14 cellular contexts compared by ENCODE assay signal in the genomic region with DNA sequence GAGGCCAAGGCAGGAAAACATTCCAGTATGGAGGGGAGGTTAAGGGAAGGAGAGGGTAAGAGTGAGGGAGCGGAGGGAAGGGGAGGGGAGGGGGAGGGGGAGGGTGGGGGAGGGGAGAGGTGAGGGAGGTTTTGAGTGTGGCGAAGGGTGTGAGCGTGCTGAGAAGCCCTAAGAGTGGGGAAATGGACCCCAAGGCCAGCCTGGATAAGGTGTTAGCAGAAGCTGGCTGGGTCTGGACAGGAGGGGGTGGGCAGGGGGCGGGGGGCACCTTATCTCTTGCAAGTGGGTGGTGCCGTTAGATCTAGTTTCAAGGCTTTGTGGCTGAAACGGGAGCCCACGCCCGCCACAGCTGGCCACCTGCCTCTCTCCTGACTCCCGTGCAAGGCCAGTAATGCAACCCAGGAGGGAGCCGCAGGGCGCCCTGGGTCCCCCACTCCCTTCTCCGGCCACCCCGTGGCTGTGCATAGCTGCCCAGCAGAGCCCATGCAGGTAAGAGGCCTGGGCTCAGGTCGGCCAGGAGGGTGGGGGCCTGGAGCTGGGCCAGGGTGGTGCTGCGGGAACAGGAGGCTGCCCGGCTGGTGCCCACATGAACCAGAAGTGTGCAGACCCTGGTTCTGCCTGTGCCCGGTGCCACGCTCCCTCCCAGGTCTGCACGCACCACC. TPM values are rescaled to one million over a fixed set of nuclear protein-coding genes. Genes with fewer than 3 reads are reported as not detected.
A peak's percentile ranks its signal among the peaks of the same experiment; 100 is the strongest.
DNase-seq lines count a peak whose midpoint lies in the region; FAIRE-seq and TF ChIP-seq lines count a peak whose summit lies in the region.
"Had no signal": no experiment of that assay in that cellular context is flagged by ENCODE, and none has a peak within 500 bp of the region (broad histone marks: within the 10 kb centered on the region; RNA-seq: fewer than 3 reads in every experiment).

No MANE protein-coding gene starts in this region.

- no peaks in the 10 kb centered on the region for H3K9me3 ChIP-seq in H9 (ENCODE audit: control insufficient read depth, low read depth, low read length)
- H3K9me3 ChIP-seq in astrocyte (ENCODE audit: insufficient read depth, low read depth, low read length), result no peaks in the 10 kb centered on the region
- H3K9me3 ChIP-seq: lower lobe of right lung, prostate gland, SJSA1, tibial artery had no signal

- H3K4me3 Mint-ChIP-seq in H9, result peak overlapping the region in 1 of 2 experiments; percentile 73; a peak in 2 of 5 replicates
- H3K4me3 Mint-ChIP-seq in astrocyte (ENCODE audit: unreplicated experiment), result no peak overlapping the region
- H3K4me3 Mint-ChIP-seq in nephron, result peak overlapping the region; percentile 24 to 59 (median 44)

- peaks cover 2 to 3% of the 10 kb centered on the region in 2 experiments for H3K4me1 Mint-ChIP-seq in H9
- H3K4me1 Mint-ChIP-seq in astrocyte (ENCODE audit: low read depth, unreplicated experiment), result peaks cover 4% of the 10 kb centered on the region
- H3K4me1 Mint-ChIP-seq in nephron, result peaks cover 5% of the 10 kb centered on the region

- H2AK5ac ChIP-seq in H9 (ENCODE audit: insufficient read length, low read length), result no peak overlapping the region

- no peak overlapping the region for H3K14ac ChIP-seq in H9 (ENCODE audit: insufficient read depth, low read length)

- no peak overlapping the region for H4K5ac ChIP-seq in H9 (ENCODE audit: insufficient read length, low read depth, low read length)

- no peak overlapping the region for H3K4ac ChIP-seq in H9 (ENCODE audit: low read depth, low read length)

- no peak overlapping the region for H2BK120ac ChIP-seq in H9 (ENCODE audit: low read depth, low read length, poor library complexity, severe bottlenecking)

- H2AFZ ChIP-seq in H9 (ENCODE audit: low read length) (no peak overlapping the region), astrocyte (ENCODE audit: low read depth, low read length) (no peak overlapping the region)

- H2BK20ac ChIP-seq in H9 (ENCODE audit: low read depth, low read length, poor library complexity, severe bottlenecking), result no peak overlapping the region

- WGBS in H9 (ENCODE audit: extremely low coverage, insufficient read length, low lambda C conversion rate), result no CpG with 5 or more reads among the region's 19 CpGs

- H3K4me3 ChIP-seq in astrocyte (ENCODE audit: insufficient read depth, low read depth, low read length), result no peak overlapping the region
- H3K4me3 ChIP-seq: prostate gland, SJSA1, smooth muscle cell, tibial artery had no signal

- FAIRE-seq in astrocyte (lab: Jason Lieb, UNC), result no peak

- no peak overlapping the region for H2BK15ac ChIP-seq in H9 (ENCODE audit: low read depth, low read length)

- H4K91ac ChIP-seq in H9 (ENCODE audit: insufficient read length, low read depth, low read length), result no peak overlapping the region

- no peak overlapping the region for H4K8ac ChIP-seq in H9 (replicated peaks; ENCODE audit: insufficient read length, low read depth, low read length)

- H3K79me2 ChIP-seq in H9 (ENCODE audit: insufficient read depth, low read length) (no peaks in the 10 kb centered on the region), astrocyte (ENCODE audit: insufficient read depth, low read length) (no peaks in the 10 kb centered on the region)

- no peak overlapping the region for H3T11ph ChIP-seq in H9 (ENCODE audit: low read length)

- H3K4me2 ChIP-seq in H9 (ENCODE audit: insufficient read depth, insufficient read length, low read length) (peak overlapping the region; percentile 27), astrocyte (ENCODE audit: low read length) (peak overlapping the region; percentile 35)
- H3K4me2 ChIP-seq: smooth muscle cell had no signal

- no peaks in the 10 kb centered on the region for H3K27me3 ChIP-seq in H9 (ENCODE audit: insufficient read depth, low read length)
- no peaks in the 10 kb centered on the region for H3K27me3 ChIP-seq in astrocyte (ENCODE audit: insufficient read depth, low read length)

- H4K20me1 ChIP-seq in H9 (ENCODE audit: control insufficient read depth, insufficient read depth, insufficient read length) (no peaks in the 10 kb centered on the region), astrocyte (ENCODE audit: insufficient read depth, low read length) (no peaks in the 10 kb centered on the region)

- no peak overlapping the region for H2BK12ac ChIP-seq in H9 (ENCODE audit: insufficient read length, low read depth, low read length)

- H3K36me3 ChIP-seq in astrocyte (ENCODE audit: insufficient read depth, low read length), result no peaks in the 10 kb centered on the region
- H3K36me3 ChIP-seq: lower lobe of right lung, prostate gland, tibial artery had no signal

- H3K27ac Mint-ChIP-seq in H9, result no peak overlapping the region
- peak overlapping the region; percentile 77 for H3K27ac Mint-ChIP-seq in astrocyte (ENCODE audit: unreplicated experiment)
- peak overlapping the region; percentile 41 to 65 (median 46) for H3K27ac Mint-ChIP-seq in nephron

- H3K27ac ChIP-seq in H9 (ENCODE audit: insufficient read length, low read depth, low read length) (no peak overlapping the region), astrocyte (ENCODE audit: low read depth, low read length) (no peak overlapping the region)
- H3K27ac ChIP-seq: SJSA1, tibial artery had no signal

- peaks cover 10% of the 10 kb centered on the region for H3K23me2 ChIP-seq in H9 (ENCODE audit: insufficient read length, low read depth, low read length, poor library complexity, severe bottlenecking)

- H3K18ac ChIP-seq in H9 (ENCODE audit: insufficient read length, low read depth, low read length), result no peak overlapping the region

- no peak overlapping the region for H2BK5ac ChIP-seq in H9 (ENCODE audit: insufficient read length, low read length)

- H3K79me1 ChIP-seq in H9 (ENCODE audit: insufficient read depth, low read depth, low read length, poor library complexity, severe bottlenecking), result no peaks in the 10 kb centered on the region

- H3K27me3 Mint-ChIP-seq in H9 (ENCODE audit: low read depth) (no peaks in the 10 kb centered on the region; the same call in 1 of the 2 replicates), astrocyte (ENCODE audit: low read depth, unreplicated experiment) (no peaks in the 10 kb centered on the region), nephron (ENCODE audit: low read depth) (peaks cover 4% of the 10 kb centered on the region)

- H3K9ac ChIP-seq in H9 (ENCODE audit: extremely low read depth, insufficient read length, low read length) (no peak overlapping the region), astrocyte (ENCODE audit: low read length) (no peak overlapping the region)

- H3K23ac ChIP-seq in H9 (ENCODE audit: insufficient read length, low read depth, low read length), result no peak overlapping the region

- H3K36me3 Mint-ChIP-seq in H9 (ENCODE audit: insufficient read depth in 1 of 3, low read depth in 3 of 3) (no peaks in the 10 kb centered on the region), astrocyte (ENCODE audit: low read depth, unreplicated experiment) (no peaks in the 10 kb centered on the region), nephron (ENCODE audit: low read depth) (no peaks in the 10 kb centered on the region)

- DNase-seq in NCI-H146 (lab: John Stamatoyannopoulos, UW) (peak; percentile 29), NCI-H146 treated with DMSO at 0.1 percent for 48 hours (lab: John Stamatoyannopoulos, UW; ENCODE audit: unreplicated experiment) (no peak), H9 (no peak), astrocyte (ENCODE audit: low read depth) (no peak), NCI-H187 (lab: John Stamatoyannopoulos, UW) (no peak), D341Med (ENCODE audit: low spot score) (no peak), OCI-M2 (lab: John Stamatoyannopoulos, UW; ENCODE audit: unreplicated experiment) (no peak)

- no peak for TF ChIP-seq CTCF in H9 (conservative IDR thresholded peaks at IDR 0.05)
- TF ChIP-seq CTCF in astrocyte (IDR thresholded peaks at IDR 0.05; ENCODE audit: insufficient read depth, low read depth, low read length), result no peak
- no peak for TF ChIP-seq CTCF in nephron (IDR thresholded peaks at IDR 0.05; ENCODE audit: unreplicated experiment in 3 of 3)

- H3K4me1 ChIP-seq in H9 (ENCODE audit: insufficient read depth, low read length), result no peaks in the 10 kb centered on the region
- peaks cover 18% of the 10 kb centered on the region for H3K4me1 ChIP-seq in astrocyte (ENCODE audit: insufficient read depth, low read length)

- H3K9me3 Mint-ChIP-seq in H9, result no peaks in the 10 kb centered on the region
- H3K9me3 Mint-ChIP-seq in astrocyte (ENCODE audit: unreplicated experiment), result no peaks in the 10 kb centered on the region
- H3K9me3 Mint-ChIP-seq in nephron, result no peaks in the 10 kb centered on the region

- H3K56ac ChIP-seq in H9 (ENCODE audit: insufficient read length, low read depth, low read length), result no peak overlapping the region

RNA-seq across cellular contexts. Expression of a gene that starts 0.7 kb away (rescaled TPM):
- total RNA-seq in H9 (2021), result 0.15 and 0.20 TPM in 2 replicates
- total RNA-seq in astrocyte, result 0.17 TPM in 1 of 2 replicates, not detected in the other
- total RNA-seq: glomerular endothelial cell, prostate gland, SJSA1, smooth muscle cell had no signal

RNA-seq across cellular contexts. Expression of a gene that starts 2.7 kb away (rescaled TPM):
- total RNA-seq in H9 (2021) (not detected in 2 replicates), astrocyte (0.09 TPM in 1 of 2 replicates, not detected in the other)
- total RNA-seq: glomerular endothelial cell, lower lobe of right lung, SJSA1, smooth muscle cell had no signal

RNA-seq across cellular contexts. Expression of a gene that starts 3.0 kb away (rescaled TPM):
- 1.0 and 1.9 TPM in 2 replicates for total RNA-seq in H9 (2021)
- total RNA-seq in astrocyte, result 1.2 and 1.3 TPM in 2 replicates

RNA-seq across cellular contexts. Expression of a gene that starts 5.9 kb away (rescaled TPM):
- 7.7 and 8.1 TPM in 2 replicates for total RNA-seq in H9 (2021)
- total RNA-seq in astrocyte, result 4.3 and 4.9 TPM in 2 replicates
- total RNA-seq: SJSA1 had no signal

RNA-seq across cellular contexts. Expression of a gene that starts 13.1 kb away (rescaled TPM):
- 378 and 386 TPM in 2 replicates for total RNA-seq in H9 (2021)
- total RNA-seq in astrocyte, result 188 and 218 TPM in 2 replicates

Comparison
In these comparisons a context has a peak if more than half of its experiments do, and no peak if none do; other contexts are left out.
1. H3K27ac Mint-ChIP-seq: peak in astrocyte (single experiment) and nephron (3 of 3); none in H9 (0 of 3).